Comparison of ENCODE assay signal across 1 cellular context in genomic region chr2:111168528-111168929, GRCh38.
TF ChIP-seq lines count a peak whose summit lies in the region.

No MANE protein-coding gene starts in this region.

TF ChIP-seq in K562, 482 proteins besides CTCF, POLR2A, EP300 and RAD21 (continued from another document and continues in another):
- TF ChIP-seq PKNOX1 (IDR thresholded peaks at IDR 0.05) (peak; percentile 61), E2F8 (IDR thresholded peaks at IDR 0.05; ENCODE audit: low read depth, partially characterized antibody) (peak; percentile 23), NCOA4 (IDR thresholded peaks at IDR 0.05; ENCODE audit: partially characterized antibody) (no peak), CSDE1 (IDR thresholded peaks at IDR 0.05) (no peak), ZFPM2 (CRISPR knock-in tag; IDR thresholded peaks at IDR 0.05) (no peak), ATF7 (IDR thresholded peaks at IDR 0.05) (no peak), RFX7 (CRISPR knock-in tag; IDR thresholded peaks at IDR 0.05) (no peak), NBN (IDR thresholded peaks at IDR 0.05; ENCODE audit: low read depth) (peak; percentile 57; the same call in 1 of the 2 replicates), ZNF316 (IDR thresholded peaks at IDR 0.05) (peak; percentile 96), ZNF24 (IDR thresholded peaks at IDR 0.05) (no peak), PML (IDR thresholded peaks at IDR 0.05; ENCODE audit: low read length) (peak; percentile 22; the same call in 1 of the 2 replicates), ATF3 (IDR thresholded peaks at IDR 0.05) (peak; percentile 87), ATF3 (CRISPR knock-in tag; conservative IDR thresholded peaks at IDR 0.05) (no peak), RNF2 (IDR thresholded peaks at IDR 0.05) (peak; percentile 27; the same call in 1 of the 2 replicates), MAFF (IDR thresholded peaks at IDR 0.05; ENCODE audit: low read length) (peak; percentile 93), TBL1XR1 (IDR thresholded peaks at IDR 0.05; ENCODE audit: low read length in 2 of 2) (peak; percentile 34 to 83; a peak in 2 of 4 replicates), PURB (CRISPR knock-in tag; IDR thresholded peaks at IDR 0.05; ENCODE audit: low read depth) (no peak), TAF9B (IDR thresholded peaks at IDR 0.05; ENCODE audit: partially characterized antibody) (no peak), TFE3 (CRISPR knock-in tag; IDR thresholded peaks at IDR 0.05) (no peak), ZNF707 (CRISPR knock-in tag; conservative IDR thresholded peaks at IDR 0.05) (no peak), HMGN3 (IDR thresholded peaks at IDR 0.05; ENCODE audit: borderline replicate concordance, extremely low read depth, insufficient read length, low read depth, low read length) (no peak), AFF1 (IDR thresholded peaks at IDR 0.05; ENCODE audit: low read depth in 1 of 2, partially characterized antibody in 2 of 2) (peak in 1 of 2 experiments; percentile 65), FOXM1 (IDR thresholded peaks at IDR 0.05; ENCODE audit: low read depth) (peak; percentile 54; the same call in 1 of the 2 replicates), FOXM1 (CRISPR knock-in tag; IDR thresholded peaks at IDR 0.05; ENCODE audit: low read depth) (no peak), NR2C2 (CRISPR knock-in tag; IDR thresholded peaks at IDR 0.05) (no peak), NR2C2 (tag; IDR thresholded peaks at IDR 0.05) (0 out of 2 replicates have a peak, but pooled peaks have one; percentile 31), KHSRP (IDR thresholded peaks at IDR 0.05) (no peak), SP2 (IDR thresholded peaks at IDR 0.05; ENCODE audit: extremely low read depth, low read depth, low read length, poor library complexity, severe bottlenecking) (no peak), CBFA2T2 (conservative IDR thresholded peaks at IDR 0.05) (peak; percentile 84), LCOR (CRISPR knock-in tag; IDR thresholded peaks at IDR 0.05) (no peak), MAFG (tag; conservative IDR thresholded peaks at IDR 0.05) (peak; percentile 95), EWSR1 (IDR thresholded peaks at IDR 0.05; ENCODE audit: borderline replicate concordance, low read depth, partially characterized antibody) (no peak), KDM5B (IDR thresholded peaks at IDR 0.05; ENCODE audit: insufficient replicate concordance, low read depth, low read length) (no peak), NCOR1 (IDR thresholded peaks at IDR 0.05) (peak; percentile 79), NONO (IDR thresholded peaks at IDR 0.05; ENCODE audit: low read depth in 2 of 2, low read length in 1 of 2) (no peak), CHD4 (IDR thresholded peaks at IDR 0.05; ENCODE audit: insufficient read depth, insufficient replicate concordance, low read depth, low read length, poor library complexity, severe bottlenecking) (no peak), RBFOX2 (IDR thresholded peaks at IDR 0.05; ENCODE audit: low read depth, low read length) (no peak), SUPT5H (IDR thresholded peaks at IDR 0.05) (no peak), GTF2F1 (IDR thresholded peaks at IDR 0.05; ENCODE audit: low read depth, low read length) (no peak), HNRNPK (IDR thresholded peaks at IDR 0.05; ENCODE audit: low read depth, low read length, poor library complexity, severe bottlenecking) (no peak), ZBTB26 (CRISPR knock-in tag; IDR thresholded peaks at IDR 0.05) (no peak), KLF16 (IDR thresholded peaks at IDR 0.05) (peak; percentile 41; the same call in 1 of the 2 replicates), NKRF (IDR thresholded peaks at IDR 0.05; ENCODE audit: borderline replicate concordance) (no peak), ZNF217 (CRISPR knock-in tag; IDR thresholded peaks at IDR 0.05) (no peak), POLR2AphosphoS2 (IDR thresholded peaks at IDR 0.05; ENCODE audit: low read length) (no peak; the same call in 1 of the 2 replicates), HLTF (IDR thresholded peaks at IDR 0.05) (no peak)
- TF ChIP-seq, protein P1, sequence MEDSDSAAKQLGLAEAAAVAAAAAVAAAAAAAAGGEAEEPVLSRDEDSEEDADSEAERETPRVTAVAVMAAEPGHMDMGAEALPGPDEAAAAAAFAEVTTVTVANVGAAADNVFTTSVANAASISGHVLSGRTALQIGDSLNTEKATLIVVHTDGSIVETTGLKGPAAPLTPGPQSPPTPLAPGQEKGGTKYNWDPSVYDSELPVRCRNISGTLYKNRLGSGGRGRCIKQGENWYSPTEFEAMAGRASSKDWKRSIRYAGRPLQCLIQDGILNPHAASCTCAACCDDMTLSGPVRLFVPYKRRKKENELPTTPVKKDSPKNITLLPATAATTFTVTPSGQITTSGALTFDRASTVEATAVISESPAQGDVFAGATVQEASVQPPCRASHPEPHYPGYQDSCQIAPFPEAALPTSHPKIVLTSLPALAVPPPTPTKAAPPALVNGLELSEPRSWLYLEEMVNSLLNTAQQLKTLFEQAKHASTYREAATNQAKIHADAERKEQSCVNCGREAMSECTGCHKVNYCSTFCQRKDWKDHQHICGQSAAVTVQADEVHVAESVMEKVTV (CRISPR knock-in tag; IDR thresholded peaks at IDR 0.05): no peak
- TF ChIP-seq, protein P2, sequence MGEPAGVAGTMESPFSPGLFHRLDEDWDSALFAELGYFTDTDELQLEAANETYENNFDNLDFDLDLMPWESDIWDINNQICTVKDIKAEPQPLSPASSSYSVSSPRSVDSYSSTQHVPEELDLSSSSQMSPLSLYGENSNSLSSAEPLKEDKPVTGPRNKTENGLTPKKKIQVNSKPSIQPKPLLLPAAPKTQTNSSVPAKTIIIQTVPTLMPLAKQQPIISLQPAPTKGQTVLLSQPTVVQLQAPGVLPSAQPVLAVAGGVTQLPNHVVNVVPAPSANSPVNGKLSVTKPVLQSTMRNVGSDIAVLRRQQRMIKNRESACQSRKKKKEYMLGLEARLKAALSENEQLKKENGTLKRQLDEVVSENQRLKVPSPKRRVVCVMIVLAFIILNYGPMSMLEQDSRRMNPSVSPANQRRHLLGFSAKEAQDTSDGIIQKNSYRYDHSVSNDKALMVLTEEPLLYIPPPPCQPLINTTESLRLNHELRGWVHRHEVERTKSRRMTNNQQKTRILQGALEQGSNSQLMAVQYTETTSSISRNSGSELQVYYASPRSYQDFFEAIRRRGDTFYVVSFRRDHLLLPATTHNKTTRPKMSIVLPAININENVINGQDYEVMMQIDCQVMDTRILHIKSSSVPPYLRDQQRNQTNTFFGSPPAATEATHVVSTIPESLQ (CRISPR knock-in tag; IDR thresholded peaks at IDR 0.05): no peak
- TF ChIP-seq, protein P3, sequence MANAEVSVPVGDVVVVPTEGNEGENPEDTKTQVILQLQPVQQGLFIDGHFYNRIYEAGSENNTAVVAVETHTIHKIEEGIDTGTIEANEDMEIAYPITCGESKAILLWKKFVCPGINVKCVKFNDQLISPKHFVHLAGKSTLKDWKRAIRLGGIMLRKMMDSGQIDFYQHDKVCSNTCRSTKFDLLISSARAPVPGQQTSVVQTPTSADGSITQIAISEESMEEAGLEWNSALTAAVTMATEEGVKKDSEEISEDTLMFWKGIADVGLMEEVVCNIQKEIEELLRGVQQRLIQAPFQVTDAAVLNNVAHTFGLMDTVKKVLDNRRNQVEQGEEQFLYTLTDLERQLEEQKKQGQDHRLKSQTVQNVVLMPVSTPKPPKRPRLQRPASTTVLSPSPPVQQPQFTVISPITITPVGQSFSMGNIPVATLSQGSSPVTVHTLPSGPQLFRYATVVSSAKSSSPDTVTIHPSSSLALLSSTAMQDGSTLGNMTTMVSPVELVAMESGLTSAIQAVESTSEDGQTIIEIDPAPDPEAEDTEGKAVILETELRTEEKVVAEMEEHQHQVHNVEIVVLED (CRISPR knock-in tag; IDR thresholded peaks at IDR 0.05): no peak
